Comparison of ENCODE assay signal across 1 cellular context in the genomic region with DNA sequence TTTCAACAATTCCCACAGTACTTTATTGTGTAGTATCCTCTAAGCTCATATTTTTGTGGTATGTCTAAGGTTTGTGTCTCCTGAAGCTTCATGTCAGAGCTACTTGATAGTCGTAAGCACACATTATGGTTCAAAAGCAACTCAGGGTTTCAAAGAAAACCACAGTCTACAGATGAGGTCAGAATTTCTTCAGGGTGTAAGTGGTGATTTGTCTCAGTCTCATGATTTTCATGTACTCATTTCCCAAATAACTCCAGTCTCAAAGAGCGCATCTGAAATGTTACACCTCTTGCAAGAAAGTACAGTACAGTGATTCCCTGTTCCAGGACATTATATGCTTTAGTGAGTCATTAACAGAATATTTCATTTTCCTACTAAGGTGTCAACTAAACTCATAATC.
A peak's percentile ranks its signal among the peaks of the same experiment; 100 is the strongest.
TF ChIP-seq lines count a peak whose summit lies in the region.

No MANE protein-coding gene starts in this region.

TF ChIP-seq in GM12878, 131 proteins besides CTCF, POLR2A, EP300 and RAD21 (continued from another document):
- TF ChIP-seq BCLAF1 (IDR thresholded peaks at IDR 0.05) (no peak), EZH2 (IDR thresholded peaks at IDR 0.05; ENCODE audit: borderline replicate concordance, control insufficient read depth, low read depth, low read length) (no peak), KDM1A (IDR thresholded peaks at IDR 0.05; ENCODE audit: borderline replicate concordance) (no peak), BCL11A (IDR thresholded peaks at IDR 0.05; ENCODE audit: low read depth, low read length) (no peak), ATF3 (IDR thresholded peaks at IDR 0.05; ENCODE audit: borderline replicate concordance, extremely low read depth, low read depth, low read length) (no peak), ZBTB4 (CRISPR knock-in tag; IDR thresholded peaks at IDR 0.05) (no peak), SMAD1 (IDR thresholded peaks at IDR 0.05; ENCODE audit: low read depth, partially characterized antibody) (no peak), JUND (IDR thresholded peaks at IDR 0.05; ENCODE audit: low read depth, low read length) (no peak), CREB1 (IDR thresholded peaks at IDR 0.05; ENCODE audit: low read depth) (peak; percentile 66; the same call in 1 of the 2 replicates), MEF2B (IDR thresholded peaks at IDR 0.05; ENCODE audit: partially characterized antibody, poor library complexity, severe bottlenecking) (no peak), TARDBP (IDR thresholded peaks at IDR 0.05; ENCODE audit: borderline replicate concordance) (no peak), FOXK2 (IDR thresholded peaks at IDR 0.05) (no peak)
- TF ChIP-seq, protein P1, sequence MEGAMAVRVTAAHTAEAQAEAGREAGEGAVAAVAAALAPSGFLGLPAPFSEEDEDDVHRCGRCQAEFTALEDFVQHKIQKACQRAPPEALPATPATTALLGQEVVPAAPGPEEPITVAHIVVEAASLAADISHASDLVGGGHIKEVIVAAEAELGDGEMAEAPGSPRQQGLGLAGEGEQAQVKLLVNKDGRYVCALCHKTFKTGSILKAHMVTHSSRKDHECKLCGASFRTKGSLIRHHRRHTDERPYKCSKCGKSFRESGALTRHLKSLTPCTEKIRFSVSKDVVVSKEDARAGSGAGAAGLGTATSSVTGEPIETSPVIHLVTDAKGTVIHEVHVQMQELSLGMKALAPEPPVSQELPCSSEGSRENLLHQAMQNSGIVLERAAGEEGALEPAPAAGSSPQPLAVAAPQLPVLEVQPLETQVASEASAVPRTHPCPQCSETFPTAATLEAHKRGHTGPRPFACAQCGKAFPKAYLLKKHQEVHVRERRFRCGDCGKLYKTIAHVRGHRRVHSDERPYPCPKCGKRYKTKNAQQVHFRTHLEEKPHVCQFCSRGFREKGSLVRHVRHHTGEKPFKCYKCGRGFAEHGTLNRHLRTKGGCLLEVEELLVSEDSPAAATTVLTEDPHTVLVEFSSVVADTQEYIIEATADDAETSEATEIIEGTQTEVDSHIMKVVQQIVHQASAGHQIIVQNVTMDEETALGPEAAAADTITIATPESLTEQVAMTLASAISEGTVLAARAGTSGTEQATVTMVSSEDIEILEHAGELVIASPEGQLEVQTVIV (IDR thresholded peaks at IDR 0.05; ENCODE audit: borderline replicate concordance, partially characterized antibody): no peak
